Comparison of ENCODE assay signal across 1 cellular context in the genomic region with DNA sequence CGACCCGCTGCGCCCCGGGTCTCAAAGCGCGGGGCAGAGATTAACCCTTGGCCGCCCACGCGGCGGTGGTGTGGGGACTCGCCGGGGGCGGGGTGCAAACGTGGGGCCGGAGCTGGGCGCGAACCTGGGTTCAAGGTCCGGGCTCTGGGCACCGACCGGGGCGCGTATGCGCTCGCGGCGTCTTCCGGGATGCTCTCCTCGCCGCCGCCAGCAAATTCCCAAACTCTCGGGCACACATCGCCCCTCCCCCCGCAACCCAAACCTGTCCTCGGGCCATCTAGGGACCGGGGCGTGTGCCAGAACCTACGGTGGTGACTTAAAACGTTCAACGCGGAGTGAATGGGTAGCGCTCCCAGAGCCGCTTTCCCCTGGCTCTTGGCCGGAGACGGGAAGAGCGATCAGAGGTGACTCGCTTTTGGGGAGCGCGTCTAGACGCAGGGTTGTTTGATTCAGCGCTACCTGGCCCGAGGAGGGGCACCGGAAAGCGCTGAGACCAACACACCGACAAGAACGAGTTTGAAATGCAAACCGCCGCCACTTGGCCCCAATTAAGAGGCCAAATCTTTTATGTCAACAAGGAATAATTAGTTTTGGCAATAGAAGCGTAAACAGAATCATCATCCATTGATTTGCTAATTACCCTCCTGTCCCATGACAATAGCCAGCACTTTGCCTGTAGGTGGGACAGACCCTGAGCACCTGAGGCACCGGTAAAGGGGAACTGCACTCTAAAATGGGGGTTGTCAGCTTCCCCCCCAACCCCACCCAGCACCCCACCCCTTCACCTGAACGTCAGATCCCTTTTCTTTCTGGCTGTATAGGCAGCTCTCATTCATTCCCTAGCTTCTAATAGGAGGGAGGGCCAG.
TF ChIP-seq lines count a peak whose summit lies in the region.

No MANE protein-coding gene starts in this region.

TF ChIP-seq in K562, 482 proteins besides CTCF, POLR2A, EP300 and RAD21 (continued from another document and continues in another):
- TF ChIP-seq, protein P1, sequence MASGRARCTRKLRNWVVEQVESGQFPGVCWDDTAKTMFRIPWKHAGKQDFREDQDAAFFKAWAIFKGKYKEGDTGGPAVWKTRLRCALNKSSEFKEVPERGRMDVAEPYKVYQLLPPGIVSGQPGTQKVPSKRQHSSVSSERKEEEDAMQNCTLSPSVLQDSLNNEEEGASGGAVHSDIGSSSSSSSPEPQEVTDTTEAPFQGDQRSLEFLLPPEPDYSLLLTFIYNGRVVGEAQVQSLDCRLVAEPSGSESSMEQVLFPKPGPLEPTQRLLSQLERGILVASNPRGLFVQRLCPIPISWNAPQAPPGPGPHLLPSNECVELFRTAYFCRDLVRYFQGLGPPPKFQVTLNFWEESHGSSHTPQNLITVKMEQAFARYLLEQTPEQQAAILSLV (tag; IDR thresholded peaks at IDR 0.05) = no peak
- no peak for TF ChIP-seq EWSR1 (IDR thresholded peaks at IDR 0.05; ENCODE audit: borderline replicate concordance, low read depth, partially characterized antibody)
- TF ChIP-seq ZFP1 (CRISPR knock-in tag; IDR thresholded peaks at IDR 0.05) = no peak
- TF ChIP-seq SP2 (IDR thresholded peaks at IDR 0.05; ENCODE audit: extremely low read depth, low read depth, low read length, poor library complexity, severe bottlenecking) = no peak
- TF ChIP-seq HSF4 (CRISPR knock-in tag; IDR thresholded peaks at IDR 0.05; ENCODE audit: borderline replicate concordance) = no peak
- no peak for TF ChIP-seq PHF8 (IDR thresholded peaks at IDR 0.05; ENCODE audit: borderline replicate concordance, low read length)
- TF ChIP-seq MAFK (IDR thresholded peaks at IDR 0.05; ENCODE audit: low read length) = no peak
- TF ChIP-seq TAL1 (IDR thresholded peaks at IDR 0.05) = no peak
- TF ChIP-seq GABPB1 (CRISPR knock-in tag; IDR thresholded peaks at IDR 0.05) = peak; percentile 62; the same call in 1 of the 2 replicates
- TF ChIP-seq ADNP (tag; IDR thresholded peaks at IDR 0.05) = no peak
- no peak for TF ChIP-seq ZNF76 (CRISPR knock-in tag; IDR thresholded peaks at IDR 0.05; ENCODE audit: borderline replicate concordance)
- TF ChIP-seq ZNF407 (IDR thresholded peaks at IDR 0.05; ENCODE audit: low read depth) = no peak
- TF ChIP-seq SOX6 (IDR thresholded peaks at IDR 0.05) = no peak
- TF ChIP-seq HCFC1 (IDR thresholded peaks at IDR 0.05; ENCODE audit: low read depth, low read length) = no peak; the same call in 1 of the 2 replicates
- no peak for TF ChIP-seq SRF (CRISPR knock-in tag; IDR thresholded peaks at IDR 0.05)
- TF ChIP-seq WHSC1 (IDR thresholded peaks at IDR 0.05; ENCODE audit: low read length) = no peak
- TF ChIP-seq ETS1 (conservative IDR thresholded peaks at IDR 0.05; ENCODE audit: control insufficient read depth, low read depth, low read length) = no peak
- TF ChIP-seq SMARCE1 (IDR thresholded peaks at IDR 0.05) = no peak
- TF ChIP-seq CXXC5 (CRISPR knock-in tag; IDR thresholded peaks at IDR 0.05) = peak; percentile 43; the same call in 1 of the 2 replicates
- TF ChIP-seq MEF2D (tag; conservative IDR thresholded peaks at IDR 0.05; ENCODE audit: low read depth) = no peak
- TF ChIP-seq NONO (IDR thresholded peaks at IDR 0.05; ENCODE audit: low read depth in 2 of 2, low read length in 1 of 2) = no peak
- no peak for TF ChIP-seq RBM22 (IDR thresholded peaks at IDR 0.05; ENCODE audit: low read depth, low read length, poor library complexity, severe bottlenecking)
- TF ChIP-seq YY1 (IDR thresholded peaks at IDR 0.05; ENCODE audit: borderline replicate concordance in 1 of 3, control insufficient read depth in 1 of 3, extremely low read depth in 1 of 3, insufficient read depth in 3 of 3, insufficient read length in 1 of 3, insufficient replicate concordance in 2 of 3, low read depth in 1 of 3, low read length in 2 of 3) = no peak
- no peak for TF ChIP-seq TAF1 (IDR thresholded peaks at IDR 0.05; ENCODE audit: control insufficient read depth, extremely low read depth, insufficient read depth, low read length, severe bottlenecking)
- TF ChIP-seq DACH1 (IDR thresholded peaks at IDR 0.05; ENCODE audit: partially characterized antibody) = no peak
- TF ChIP-seq ZNF668 (CRISPR knock-in tag; IDR thresholded peaks at IDR 0.05) = no peak
- no peak for TF ChIP-seq THRAP3 (IDR thresholded peaks at IDR 0.05; ENCODE audit: borderline replicate concordance)
- no peak for TF ChIP-seq GABPB2 (CRISPR knock-in tag; conservative IDR thresholded peaks at IDR 0.05)
- peak; percentile 12; the same call in 1 of the 2 replicates for TF ChIP-seq MBD2 (IDR thresholded peaks at IDR 0.05; ENCODE audit: borderline replicate concordance, low read depth)
- no peak for TF ChIP-seq NR0B1 (IDR thresholded peaks at IDR 0.05; ENCODE audit: partially characterized antibody)
- no peak for TF ChIP-seq MAFG (tag; conservative IDR thresholded peaks at IDR 0.05)
- TF ChIP-seq ILK (tag; IDR thresholded peaks at IDR 0.05; ENCODE audit: borderline replicate concordance, low read depth) = no peak
- TF ChIP-seq ZNF197 (CRISPR knock-in tag; IDR thresholded peaks at IDR 0.05; ENCODE audit: low read depth) = no peak
- no peak for TF ChIP-seq ARID2 (IDR thresholded peaks at IDR 0.05)
- TF ChIP-seq ZBTB40 (IDR thresholded peaks at IDR 0.05) = 0 out of 2 replicates have a peak, but pooled peaks have one; percentile 32
- no peak for TF ChIP-seq ZBTB40 (CRISPR knock-in tag; IDR thresholded peaks at IDR 0.05)
- TF ChIP-seq SIRT6 (IDR thresholded peaks at IDR 0.05; ENCODE audit: low read depth, low read length) = no peak
- no peak for TF ChIP-seq TAF7 (tag; IDR thresholded peaks at IDR 0.05)
- no peak for TF ChIP-seq ZNF696 (CRISPR knock-in tag; conservative IDR thresholded peaks at IDR 0.05)
- no peak for TF ChIP-seq BCL6 (CRISPR knock-in tag; IDR thresholded peaks at IDR 0.05)
